ENCODE assay signal across 1 cellular context in the genomic region with DNA sequence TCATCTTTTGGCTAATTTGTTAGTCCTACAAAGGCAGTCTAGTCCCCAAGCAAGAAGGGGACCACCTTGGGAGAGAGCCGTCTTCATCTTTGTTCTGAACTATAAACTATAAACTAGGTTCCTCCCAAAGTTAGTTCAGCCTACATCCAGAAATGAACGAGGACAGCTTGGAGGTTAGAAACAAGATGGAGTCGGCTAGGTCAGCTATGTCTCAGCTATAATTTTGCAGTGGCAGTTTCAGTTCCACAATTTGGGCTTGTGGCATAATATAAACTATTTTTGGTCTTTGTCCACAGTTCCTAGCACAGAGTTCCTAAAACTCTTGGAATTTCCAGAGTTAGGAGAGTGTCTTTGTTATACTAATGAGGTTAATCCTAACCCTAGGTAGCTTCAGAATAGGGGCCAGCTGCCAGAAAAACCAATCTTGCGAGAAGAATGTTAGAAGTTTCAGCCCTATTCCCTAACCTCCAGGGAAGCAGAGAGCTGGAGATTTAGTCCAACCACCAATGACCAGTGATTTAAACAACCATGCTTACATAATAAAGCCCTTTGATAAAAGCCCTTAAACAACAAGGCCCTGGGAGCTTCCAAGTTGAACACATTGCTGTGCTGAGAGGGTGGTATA.
TF ChIP-seq lines count a peak whose summit lies in the region.

No MANE protein-coding gene starts in this region.

TF ChIP-seq in GM23338, 12 proteins besides CTCF, POLR2A, EP300 and RAD21 (continued from another document):
- no peak for TF ChIP-seq EZH2phosphoT487 (IDR thresholded peaks at IDR 0.05; ENCODE audit: unreplicated experiment)
- no peak for TF ChIP-seq EZH2 (IDR thresholded peaks at IDR 0.05; ENCODE audit: low read depth, unreplicated experiment)
- TF ChIP-seq ZNF331 (CRISPR knock-in tag; IDR thresholded peaks at IDR 0.05; ENCODE audit: low read depth) = peak; percentile 32; the same call in 1 of the 2 replicates
- no peak for TF ChIP-seq JUNB (IDR thresholded peaks at IDR 0.05; ENCODE audit: unreplicated experiment)
- TF ChIP-seq, protein P1, sequence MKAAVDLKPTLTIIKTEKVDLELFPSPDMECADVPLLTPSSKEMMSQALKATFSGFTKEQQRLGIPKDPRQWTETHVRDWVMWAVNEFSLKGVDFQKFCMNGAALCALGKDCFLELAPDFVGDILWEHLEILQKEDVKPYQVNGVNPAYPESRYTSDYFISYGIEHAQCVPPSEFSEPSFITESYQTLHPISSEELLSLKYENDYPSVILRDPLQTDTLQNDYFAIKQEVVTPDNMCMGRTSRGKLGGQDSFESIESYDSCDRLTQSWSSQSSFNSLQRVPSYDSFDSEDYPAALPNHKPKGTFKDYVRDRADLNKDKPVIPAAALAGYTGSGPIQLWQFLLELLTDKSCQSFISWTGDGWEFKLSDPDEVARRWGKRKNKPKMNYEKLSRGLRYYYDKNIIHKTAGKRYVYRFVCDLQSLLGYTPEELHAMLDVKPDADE (IDR thresholded peaks at IDR 0.05) = no peak
- TF ChIP-seq, protein P2, sequence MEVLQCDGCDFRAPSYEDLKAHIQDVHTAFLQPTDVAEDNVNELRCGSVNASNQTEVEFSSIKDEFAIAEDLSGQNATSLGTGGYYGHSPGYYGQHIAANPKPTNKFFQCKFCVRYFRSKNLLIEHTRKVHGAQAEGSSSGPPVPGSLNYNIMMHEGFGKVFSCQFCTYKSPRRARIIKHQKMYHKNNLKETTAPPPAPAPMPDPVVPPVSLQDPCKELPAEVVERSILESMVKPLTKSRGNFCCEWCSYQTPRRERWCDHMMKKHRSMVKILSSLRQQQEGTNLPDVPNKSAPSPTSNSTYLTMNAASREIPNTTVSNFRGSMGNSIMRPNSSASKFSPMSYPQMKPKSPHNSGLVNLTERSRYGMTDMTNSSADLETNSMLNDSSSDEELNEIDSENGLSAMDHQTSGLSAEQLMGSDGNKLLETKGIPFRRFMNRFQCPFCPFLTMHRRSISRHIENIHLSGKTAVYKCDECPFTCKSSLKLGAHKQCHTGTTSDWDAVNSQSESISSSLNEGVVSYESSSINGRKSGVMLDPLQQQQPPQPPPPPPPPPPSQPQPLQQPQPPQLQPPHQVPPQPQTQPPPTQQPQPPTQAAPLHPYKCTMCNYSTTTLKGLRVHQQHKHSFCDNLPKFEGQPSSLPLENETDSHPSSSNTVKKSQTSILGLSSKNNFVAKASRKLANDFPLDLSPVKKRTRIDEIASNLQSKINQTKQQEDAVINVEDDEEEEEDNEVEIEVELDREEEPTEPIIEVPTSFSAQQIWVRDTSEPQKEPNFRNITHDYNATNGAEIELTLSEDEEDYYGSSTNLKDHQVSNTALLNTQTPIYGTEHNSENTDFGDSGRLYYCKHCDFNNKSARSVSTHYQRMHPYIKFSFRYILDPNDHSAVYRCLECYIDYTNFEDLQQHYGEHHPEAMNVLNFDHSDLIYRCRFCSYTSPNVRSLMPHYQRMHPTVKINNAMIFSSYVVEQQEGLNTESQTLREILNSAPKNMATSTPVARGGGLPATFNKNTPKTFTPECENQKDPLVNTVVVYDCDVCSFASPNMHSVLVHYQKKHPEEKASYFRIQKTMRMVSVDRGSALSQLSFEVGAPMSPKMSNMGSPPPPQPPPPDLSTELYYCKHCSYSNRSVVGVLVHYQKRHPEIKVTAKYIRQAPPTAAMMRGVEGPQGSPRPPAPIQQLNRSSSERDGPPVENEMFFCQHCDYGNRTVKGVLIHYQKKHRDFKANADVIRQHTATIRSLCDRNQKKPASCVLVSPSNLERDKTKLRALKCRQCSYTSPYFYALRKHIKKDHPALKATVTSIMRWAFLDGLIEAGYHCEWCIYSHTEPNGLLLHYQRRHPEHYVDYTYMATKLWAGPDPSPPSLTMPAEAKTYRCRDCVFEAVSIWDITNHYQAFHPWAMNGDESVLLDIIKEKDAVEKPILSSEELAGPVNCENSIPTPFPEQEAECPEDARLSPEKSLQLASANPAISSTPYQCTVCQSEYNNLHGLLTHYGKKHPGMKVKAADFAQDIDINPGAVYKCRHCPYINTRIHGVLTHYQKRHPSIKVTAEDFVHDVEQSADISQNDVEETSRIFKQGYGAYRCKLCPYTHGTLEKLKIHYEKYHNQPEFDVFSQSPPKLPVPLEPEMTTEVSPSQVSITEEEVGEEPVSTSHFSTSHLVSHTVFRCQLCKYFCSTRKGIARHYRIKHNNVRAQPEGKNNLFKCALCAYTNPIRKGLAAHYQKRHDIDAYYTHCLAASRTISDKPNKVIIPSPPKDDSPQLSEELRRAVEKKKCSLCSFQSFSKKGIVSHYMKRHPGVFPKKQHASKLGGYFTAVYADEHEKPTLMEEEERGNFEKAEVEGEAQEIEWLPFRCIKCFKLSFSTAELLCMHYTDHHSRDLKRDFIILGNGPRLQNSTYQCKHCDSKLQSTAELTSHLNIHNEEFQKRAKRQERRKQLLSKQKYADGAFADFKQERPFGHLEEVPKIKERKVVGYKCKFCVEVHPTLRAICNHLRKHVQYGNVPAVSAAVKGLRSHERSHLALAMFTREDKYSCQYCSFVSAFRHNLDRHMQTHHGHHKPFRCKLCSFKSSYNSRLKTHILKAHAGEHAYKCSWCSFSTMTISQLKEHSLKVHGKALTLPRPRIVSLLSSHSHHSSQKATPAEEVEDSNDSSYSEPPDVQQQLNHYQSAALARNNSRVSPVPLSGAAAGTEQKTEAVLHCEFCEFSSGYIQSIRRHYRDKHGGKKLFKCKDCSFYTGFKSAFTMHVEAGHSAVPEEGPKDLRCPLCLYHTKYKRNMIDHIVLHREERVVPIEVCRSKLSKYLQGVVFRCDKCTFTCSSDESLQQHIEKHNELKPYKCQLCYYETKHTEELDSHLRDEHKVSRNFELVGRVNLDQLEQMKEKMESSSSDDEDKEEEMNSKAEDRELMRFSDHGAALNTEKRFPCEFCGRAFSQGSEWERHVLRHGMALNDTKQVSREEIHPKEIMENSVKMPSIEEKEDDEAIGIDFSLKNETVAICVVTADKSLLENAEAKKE (CRISPR knock-in tag; IDR thresholded peaks at IDR 0.05) = peak; percentile 100
- TF ChIP-seq CREB1 (CRISPR knock-in tag; IDR thresholded peaks at IDR 0.05; ENCODE audit: low read depth) = no peak
- no peak for TF ChIP-seq POLR2AphosphoS5 (IDR thresholded peaks at IDR 0.05; ENCODE audit: low read depth)
